ENCODE assay signal across 31 cellular contexts in genomic region chr7:67523706-67524105, GRCh38.
"Had no signal": no experiment of that assay in that cellular context is flagged by ENCODE, and none has a peak within 500 bp of the region (broad histone marks: within the 10 kb centered on the region; RNA-seq: fewer than 3 reads in every experiment).

No MANE protein-coding gene starts in this region.

- H3K9me3 ChIP-seq: neutrophil, ovary, psoas muscle, right lobe of liver, suprapubic skin, testis, tibial artery, transverse colon, upper lobe of right lung, uterus had no signal

- H3K4me1 Mint-ChIP-seq: naive thymus-derived CD8-positive, alpha-beta T cell; stimulated activated memory B cell treated with anti-CD40 and anti-IgM and Interleukin-4, amounts not matched to agents 10 μg/mL and 1 μg/mL and 100 μg/mL, for 72 hours; stimulated activated naive CD8-positive, alpha-beta T cell treated with anti-CD3 and anti-CD28 coated beads, Interleukin-15, amount 100 ng/mL, for 72 hours had no signal

- H3K4me1 ChIP-seq: parathyroid adenoma, psoas muscle, right lobe of liver, sigmoid colon, suprapubic skin, testis, tibial artery, transverse colon, upper lobe of right lung, uterus had no signal

- H3K27me3 Mint-ChIP-seq: natural killer cell treated with Interleukin-12 subunit alpha and Interleukin-12 subunit beta and Interleukin-15 and Interleukin-18, amount 100 ng/mL, for 72 hours; stimulated activated memory B cell treated with anti-CD40 and anti-IgM and Interleukin-4, amounts not matched to agents 10 μg/mL and 1 μg/mL and 100 μg/mL, for 72 hours; stimulated activated naive CD8-positive, alpha-beta T cell treated with anti-CD3 and anti-CD28 coated beads, Interleukin-15, amount 100 ng/mL, for 72 hours; type B pancreatic cell had no signal

- H3K27ac Mint-ChIP-seq: naive thymus-derived CD8-positive, alpha-beta T cell; natural killer cell treated with Interleukin-12 subunit alpha and Interleukin-12 subunit beta and Interleukin-15 and Interleukin-18, amount 100 ng/mL, for 72 hours; nephron progenitor cell; progenitor cell of endocrine pancreas; stimulated activated memory B cell treated with anti-CD40 and anti-IgM and Interleukin-4, amounts not matched to agents 10 μg/mL and 1 μg/mL and 100 μg/mL, for 72 hours; stimulated activated naive CD8-positive, alpha-beta T cell treated with anti-CD3 and anti-CD28 coated beads, Interleukin-15, amount 100 ng/mL, for 72 hours; type B pancreatic cell had no signal

- H3K79me2 ChIP-seq: parathyroid adenoma had no signal

- H3K4me3 Mint-ChIP-seq: naive thymus-derived CD8-positive, alpha-beta T cell; natural killer cell treated with Interleukin-12 subunit alpha and Interleukin-12 subunit beta and Interleukin-15 and Interleukin-18, amount 100 ng/mL, for 72 hours; nephron progenitor cell; neural crest cell; stimulated activated memory B cell treated with anti-CD40 and anti-IgM and Interleukin-4, amounts not matched to agents 10 μg/mL and 1 μg/mL and 100 μg/mL, for 72 hours; stimulated activated naive CD8-positive, alpha-beta T cell treated with anti-CD3 and anti-CD28 coated beads, Interleukin-15, amount 100 ng/mL, for 72 hours; type B pancreatic cell had no signal

- H2AFZ ChIP-seq: parathyroid adenoma had no signal

- H3K9ac ChIP-seq: parathyroid adenoma had no signal

- H3K36me3 Mint-ChIP-seq: natural killer cell treated with Interleukin-12 subunit alpha and Interleukin-12 subunit beta and Interleukin-15 and Interleukin-18, amount 100 ng/mL, for 72 hours; stimulated activated memory B cell treated with anti-CD40 and anti-IgM and Interleukin-4, amounts not matched to agents 10 μg/mL and 1 μg/mL and 100 μg/mL, for 72 hours had no signal

- ATAC-seq: naive thymus-derived CD8-positive, alpha-beta T cell; natural killer cell treated with Interleukin-12 subunit alpha and Interleukin-12 subunit beta and Interleukin-15 and Interleukin-18, amount 100 ng/mL, for 72 hours; psoas muscle; right cardiac atrium; right lobe of liver; stimulated activated memory B cell treated with anti-CD40 and anti-IgM and Interleukin-4, amounts not matched to agents 10 μg/mL and 1 μg/mL and 100 μg/mL, for 72 hours; stimulated activated naive CD8-positive, alpha-beta T cell treated with anti-CD3 and anti-CD28 coated beads, Interleukin-15, amount 100 ng/mL, for 72 hours; stimulated activated naive CD8-positive, alpha-beta T cell treated with anti-CD3 and anti-CD28 coated beads, Interleukin-15, Interleukin-2, amounts not matched to agents 100 U/mL and 50 U/mL, for 24 hours; upper lobe of right lung had no signal

- H3K36me3 ChIP-seq: neutrophil, ovary, right lobe of liver, sigmoid colon, suprapubic skin, tibial artery, transverse colon, upper lobe of right lung, uterus had no signal

- H3K4me3 ChIP-seq: ovary, psoas muscle, right lobe of liver, sigmoid colon, suprapubic skin, testis, tibial artery, transverse colon, upper lobe of right lung, uterus had no signal

- DNase-seq: naive thymus-derived CD8-positive, alpha-beta T cell; nephron progenitor cell; nucleus accumbens; ovary; posterior cingulate gyrus; psoas muscle; right cardiac atrium; right lobe of liver; sigmoid colon; small intestine; stimulated activated CD4-positive, alpha-beta T cell treated with anti-CD3 and anti-CD28 coated beads, Interleukin-15, amount 100 ng/mL, for 24 hours; stimulated activated CD4-positive, alpha-beta T cell treated with anti-CD3 and anti-CD28 coated beads, Interleukin-4, amount 100 ng/mL, for 1 hour; stimulated activated CD4-positive, alpha-beta T cell treated with anti-CD3 and anti-CD28 coated beads, Interleukin-4, amount 100 ng/mL, for 4 hours; stimulated activated CD8-positive, alpha-beta memory T cell treated with anti-CD3 and anti-CD28 coated beads, Interleukin-4, amount 100 ng/mL, for 48 hours; stimulated activated naive CD4-positive, alpha-beta T cell; stimulated activated naive CD8-positive, alpha-beta T cell treated with anti-CD3 and anti-CD28 coated beads, Interleukin-15, amount 100 ng/mL, for 72 hours; stimulated activated naive CD8-positive, alpha-beta T cell treated with anti-CD3 and anti-CD28 coated beads, Interleukin-15, Interleukin-2, amounts not matched to agents 100 U/mL and 50 U/mL, for 24 hours; substantia nigra; testis; tibial artery; transverse colon; upper lobe of right lung; uterus had no signal

- H3K27ac ChIP-seq: neutrophil, ovary, parathyroid adenoma, psoas muscle, right lobe of liver, sigmoid colon, suprapubic skin, testis, tibial artery, transverse colon, upper lobe of right lung, uterus had no signal

- H3K27me3 ChIP-seq: neutrophil, ovary, right lobe of liver, sigmoid colon, suprapubic skin, testis, tibial artery, transverse colon, upper lobe of right lung, uterus had no signal

- H3K9me3 Mint-ChIP-seq: natural killer cell treated with Interleukin-12 subunit alpha and Interleukin-12 subunit beta and Interleukin-15 and Interleukin-18, amount 100 ng/mL, for 72 hours had no signal
